In the genomic region with DNA sequence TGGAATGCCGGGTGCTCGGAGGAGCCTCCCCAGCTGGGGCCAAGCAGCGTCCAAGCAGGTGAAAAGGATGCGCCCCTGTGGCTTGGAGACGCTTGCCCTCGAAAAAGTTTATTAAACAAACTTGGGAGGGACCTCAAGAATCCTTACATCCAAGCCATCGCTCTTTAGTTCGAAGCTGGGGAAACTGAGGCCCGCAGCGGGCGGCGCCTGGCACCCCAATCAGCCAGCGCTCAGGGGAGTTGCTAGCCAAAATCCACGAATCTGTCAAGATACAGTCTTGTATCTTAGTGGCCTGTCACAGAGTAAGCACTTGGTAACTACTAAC, we compare ENCODE assay signal across 9 cellular contexts. TPM values are rescaled to one million over a fixed set of nuclear protein-coding genes. Genes with fewer than 3 reads are reported as not detected.
DNase-seq lines count a peak whose midpoint lies in the region; ATAC-seq and TF ChIP-seq lines count a peak whose summit lies in the region.
"Had no signal": no experiment of that assay in that cellular context is flagged by ENCODE, and none has a peak within 500 bp of the region (broad histone marks: within the 10 kb centered on the region; RNA-seq: fewer than 3 reads in every experiment).

No MANE protein-coding gene starts in this region.

- peaks cover 12 to 16% of the 10 kb centered on the region in 2 donors for H3K4me1 ChIP-seq in adrenal gland (replicated peaks in 1 of 2)

- H3K4me3 Mint-ChIP-seq in activated CD8-positive, alpha-beta memory T cell treated with anti-CD3 and anti-CD28 coated beads, Interleukin-2, amount 10 ng/mL, durations not matched to agents 7 days and 5 days: peak overlapping the region; percentile 81

- H3K27me3 ChIP-seq in adrenal gland: no peaks in the 10 kb centered on the region
- no peaks in the 10 kb centered on the region for H3K27me3 ChIP-seq in layer of hippocampus (ENCODE audit: control insufficient read depth, insufficient read depth, low read length)

- DNase-seq in activated CD8-positive, alpha-beta memory T cell treated with anti-CD3 and anti-CD28 coated beads, Interleukin-2, amount 10 ng/mL, durations not matched to agents 7 days and 5 days: no peak
- DNase-seq in activated CD8-positive, alpha-beta memory T cell treated with anti-CD3 and anti-CD28 coated beads, Interleukin-2, amount 50 U/mL, for 4 hours: no peak
- no peak for DNase-seq in adrenal gland
- no peak for DNase-seq in central memory CD4-positive, alpha-beta T cell

- TF ChIP-seq POLR2A in adrenal gland (IDR thresholded peaks at IDR 0.05): no peak

- WGBS in adrenal gland, 4 donors: 28 to 45% (median 31%) methylated on average over 10 to 14 of the region's 14 CpGs

- H3K9me3 Mint-ChIP-seq in activated CD8-positive, alpha-beta memory T cell treated with anti-CD3 and anti-CD28 coated beads, Interleukin-2, amount 10 ng/mL, durations not matched to agents 7 days and 5 days (ENCODE audit: low read depth): no peaks in the 10 kb centered on the region

- no peaks in the 10 kb centered on the region for H3K9me3 ChIP-seq in adrenal gland (replicated peaks in 1 of 3)

- H3K4me3 ChIP-seq in adrenal gland: peak overlapping the region in 2 of 4 donors; percentile 53 to 88

- H3K27ac ChIP-seq in adrenal gland: peak overlapping the region in 4 of 5 donors; percentile 77 to 96 (median 90)
- peak overlapping the region; percentile 91 for H3K27ac ChIP-seq in layer of hippocampus (ENCODE audit: low read depth, low read length)
- peak overlapping the region; percentile 68 for H3K27ac ChIP-seq in temporal lobe (ENCODE audit: low read depth, low read length)

- H3K36me3 Mint-ChIP-seq in activated CD8-positive, alpha-beta memory T cell treated with anti-CD3 and anti-CD28 coated beads, Interleukin-2, amount 10 ng/mL, durations not matched to agents 7 days and 5 days: no peaks in the 10 kb centered on the region

- TF ChIP-seq CTCF in adrenal gland (IDR thresholded peaks at IDR 0.05): peak in 1 of 6 experiments; percentile 45

- H3K4me1 Mint-ChIP-seq in activated CD8-positive, alpha-beta memory T cell treated with anti-CD3 and anti-CD28 coated beads, Interleukin-2, amount 10 ng/mL, durations not matched to agents 7 days and 5 days: peaks cover 10% of the 10 kb centered on the region

- H3K36me3 ChIP-seq in adrenal gland (replicated peaks in 1 of 2): no peaks in the 10 kb centered on the region

- ATAC-seq in activated CD8-positive, alpha-beta memory T cell treated with anti-CD3 and anti-CD28 coated beads, Interleukin-2, amount 10 ng/mL, durations not matched to agents 7 days and 5 days: no peak
- ATAC-seq in GM19455 (IDR thresholded peaks at IDR 0.05; ENCODE audit: unreplicated experiment): no peak
- no peak for ATAC-seq in activated CD4-positive, CD25-positive, alpha-beta regulatory T cell treated with anti-CD3 and anti-CD28 coated beads, Interleukin-2, amount 50 U/mL, for 24 hours

- no peak overlapping the region for H3K27ac Mint-ChIP-seq in activated CD8-positive, alpha-beta memory T cell treated with anti-CD3 and anti-CD28 coated beads, Interleukin-2, amount 10 ng/mL, durations not matched to agents 7 days and 5 days

- intact Hi-C loops in adrenal gland (cut with DNase I): loop anchor here (2.0 to 10.0 kb wide), 4 partner anchors 84 to 402 kb away; no protein-coding TSS in a partner anchor

- H3K27me3 Mint-ChIP-seq in activated CD8-positive, alpha-beta memory T cell treated with anti-CD3 and anti-CD28 coated beads, Interleukin-2, amount 10 ng/mL, durations not matched to agents 7 days and 5 days: peaks cover 16% of the 10 kb centered on the region

- CTCF ChIA-PET in activated CD8-positive, alpha-beta memory T cell treated with anti-CD3 and anti-CD28 coated beads, Interleukin-2, amount 10 ng/mL, durations not matched to agents 7 days and 5 days (lab: Charles Lee): interaction anchor here (0.7 to 8.9 kb wide), 43 partner anchors 9 to 647 kb away, joined by 3 to 114 read pairs (median 5); partner anchors contain the start of genes AKAP10, ALDH3A2 and MAPK7

RNA-seq across cellular contexts. Expression of gene B9D1, which starts 0.6 kb away (rescaled TPM):
- 1 to 10 TPM; 1.1 to 2.6 TPM for total RNA-seq in activated CD8-positive, alpha-beta memory T cell treated with anti-CD3 and anti-CD28 coated beads, Interleukin-2, amount 10 ng/mL, durations not matched to agents 7 days and 5 days
- total RNA-seq in adrenal gland: 10 to 100 TPM; 19.3 to 67.7 (median 30.1) TPM
- polyA plus RNA-seq in adrenal gland: 10 to 100 TPM; 24.7 to 56.4 (median 37.2) TPM
- 7.9 TPM for total RNA-seq in temporal lobe

RNA-seq across cellular contexts. Expression of gene MAPK7, which starts 15.2 kb away (rescaled TPM):
- 10 to 100 TPM; 16.9 to 27.8 TPM for total RNA-seq in activated CD8-positive, alpha-beta memory T cell treated with anti-CD3 and anti-CD28 coated beads, Interleukin-2, amount 10 ng/mL, durations not matched to agents 7 days and 5 days
- total RNA-seq in adrenal gland: 100 to 1,000 TPM in 1 of 8 donors, 10 to 100 TPM in 7; 37.4 to 223 (median 48.3) TPM
- polyA plus RNA-seq in adrenal gland: 10 to 100 TPM; 22.6 to 41.3 (median 26.8) TPM
- 18.2 TPM for total RNA-seq in temporal lobe

RNA-seq across cellular contexts. Expression of gene MFAP4, which starts 23.9 kb away (rescaled TPM):
- not detected for total RNA-seq in activated CD8-positive, alpha-beta memory T cell treated with anti-CD3 and anti-CD28 coated beads, Interleukin-2, amount 10 ng/mL, durations not matched to agents 7 days and 5 days
- 10 to 100 TPM; 24.1 to 84.5 (median 29.9) TPM for total RNA-seq in adrenal gland
- 10 to 100 TPM; 36.8 to 53.6 (median 40.1) TPM for polyA plus RNA-seq in adrenal gland
- total RNA-seq in temporal lobe: 2.0 TPM
- total RNA-seq: T-helper 1 cell treated with Interleukin-12 subunit alpha and Interleukin-12 subunit beta and Interleukin-4 antibody, amounts not matched to agents 30 ng/mL and 1 ng/mL, for 36 hours had no signal

RNA-seq across cellular contexts. Expression of gene RNF112, which starts 48.0 kb away (rescaled TPM):
- total RNA-seq in activated CD8-positive, alpha-beta memory T cell treated with anti-CD3 and anti-CD28 coated beads, Interleukin-2, amount 10 ng/mL, durations not matched to agents 7 days and 5 days: under 1 TPM; 0.14 to 0.20 TPM
- 1 to 10 TPM in 5 of 8 donors, under 1 TPM in 2, not detected in 1; 0.88 to 4.6 (median 2.0) TPM for total RNA-seq in adrenal gland
- polyA plus RNA-seq in adrenal gland: 10 to 100 TPM in 1 of 3 donors, 1 to 10 TPM in 2; 2.8 to 35.6 (median 6.4) TPM
- 21.6 TPM for total RNA-seq in temporal lobe
